25 cellular contexts compared by ENCODE assay signal in the genomic region with DNA sequence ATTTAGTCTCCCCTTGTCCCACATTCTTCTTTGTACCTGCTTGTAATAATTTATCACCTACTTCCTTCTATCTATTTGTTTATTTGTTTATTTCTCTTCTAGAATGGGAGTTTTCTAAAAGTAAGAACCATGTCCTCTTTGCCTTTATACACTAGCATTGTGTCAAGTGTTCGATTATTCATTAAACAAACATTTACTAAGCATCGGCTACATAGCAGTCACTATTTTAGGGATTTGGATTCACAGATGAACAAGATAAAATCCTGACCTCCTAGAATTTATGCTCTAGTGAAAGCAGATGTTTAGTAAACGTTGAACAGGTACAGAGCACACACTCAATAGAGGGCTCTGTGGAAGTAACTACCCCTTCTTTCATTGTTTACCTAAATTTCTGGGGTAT.
DNase-seq lines count a peak whose midpoint lies in the region; ATAC-seq, FAIRE-seq and TF ChIP-seq lines count a peak whose summit lies in the region.
"Had no signal": no experiment of that assay in that cellular context is flagged by ENCODE, and none has a peak within 500 bp of the region (broad histone marks: within the 10 kb centered on the region; RNA-seq: fewer than 3 reads in every experiment).

No MANE protein-coding gene starts in this region.

- FAIRE-seq in pancreas (lab: Jason Lieb, UNC) = no peak
- FAIRE-seq: D721Med, GM12878 had no signal

- intact Hi-C loops in left ventricle myocardium inferior (cut with micrococcal nuclease) (no loop called here), cardiac septum (cut with DNase I) (no loop called here), pancreas (cut with DNase I) (no loop called here)

- H3K36me3 ChIP-seq in left ventricle myocardium inferior = peaks cover 3% of the 10 kb centered on the region
- no peaks in the 10 kb centered on the region for H3K36me3 ChIP-seq in endocrine pancreas (ENCODE audit: control insufficient read depth, insufficient read depth, low read length)
- no peaks in the 10 kb centered on the region for H3K36me3 ChIP-seq in pancreas
- H3K36me3 ChIP-seq: SJSA1 had no signal

- H3K4me3 ChIP-seq in left ventricle myocardium inferior (no peak overlapping the region), endocrine pancreas (ENCODE audit: control insufficient read depth, insufficient read depth, low read length) (peak overlapping the region; percentile 44), pancreas (no peak overlapping the region)
- H3K4me3 ChIP-seq: GM12878, PC-9, SJSA1 had no signal

- no peaks in the 10 kb centered on the region for H3K4me1 ChIP-seq in left ventricle myocardium inferior
- H3K4me1 ChIP-seq in endocrine pancreas (ENCODE audit: control insufficient read depth, insufficient read depth, low read length) = peaks cover 43% of the 10 kb centered on the region
- H3K4me1 ChIP-seq in foreskin keratinocyte = peaks cover 23% of the 10 kb centered on the region
- no peaks in the 10 kb centered on the region for H3K4me1 ChIP-seq in pancreas
- H3K4me1 ChIP-seq: SJSA1 had no signal

- TF ChIP-seq CTCF in left ventricle myocardium inferior (IDR thresholded peaks at IDR 0.05; ENCODE audit: borderline replicate concordance) = no peak
- no peak for TF ChIP-seq CTCF in foreskin keratinocyte (conservative IDR thresholded peaks at IDR 0.05)
- no peak for TF ChIP-seq CTCF in pancreas (IDR thresholded peaks at IDR 0.05)

- no peak for ATAC-seq in foreskin keratinocyte
- no peak for ATAC-seq in pancreas
- ATAC-seq: GM12878, HCT116 had no signal

- DNase-seq in left ventricle myocardium inferior (no peak), cardiac septum (ENCODE audit: low spot score) (no peak), foreskin keratinocyte (no peak), SW 1271 (lab: John Stamatoyannopoulos, UW) (no peak), NCI-H2227 treated with DMSO at 0.1 percent for 48 hours (lab: John Stamatoyannopoulos, UW) (no peak), pancreas (no peak), COLO829 (ENCODE audit: low spot score) (no peak)
- DNase-seq: DMS79; EL; GDM1; GOT3; KG1; MM.1S; NCI-H1694; NCI-H2081; NCI-H226; NCI-H510A; NK-92 treated with Interleukin-12 subunit alpha and Interleukin-12 subunit beta, amount 100 ng/mL, for 24 hours; PC-9; Right ventricle myocardium superior had no signal

- H3K27me3 ChIP-seq in left ventricle myocardium inferior (ENCODE audit: low read depth) (no peaks in the 10 kb centered on the region), endocrine pancreas (ENCODE audit: control insufficient read depth, insufficient read depth, low read length) (no peaks in the 10 kb centered on the region), foreskin keratinocyte (no peaks in the 10 kb centered on the region), pancreas (no peaks in the 10 kb centered on the region)
- H3K27me3 ChIP-seq: SJSA1 had no signal

- WGBS in pancreas, 2 donors = 17 to 21% methylated on average over 3 of the region's 3 CpGs

- H3K27ac ChIP-seq in left ventricle myocardium inferior (replicated peaks) = peak overlapping the region; percentile 48
- H3K27ac ChIP-seq in foreskin keratinocyte = peak overlapping the region; percentile 65
- H3K27ac ChIP-seq in pancreas = no peak overlapping the region
- H3K27ac ChIP-seq: PC-9, SJSA1 had no signal

- no peak overlapping the region for H3K9ac ChIP-seq in endocrine pancreas (ENCODE audit: control insufficient read depth, insufficient read depth, low read length)

- H3K9me3 ChIP-seq in left ventricle myocardium inferior (replicated peaks) (peaks cover 23% of the 10 kb centered on the region), endocrine pancreas (ENCODE audit: control insufficient read depth, low read length) (no peaks in the 10 kb centered on the region), pancreas (no peaks in the 10 kb centered on the region)
- H3K9me3 ChIP-seq: SJSA1 had no signal

Comparison
In these comparisons a context has a peak if more than half of its experiments do, and no peak if none do; other contexts are left out.
1. H3K27ac ChIP-seq: peak in left ventricle myocardium inferior (single experiment) and foreskin keratinocyte (single experiment); none in pancreas (0 of 4).